Comparison of ENCODE assay signal across 14 cellular contexts in genomic region chr18:61570070-61570469, GRCh38.
"Had no signal": no experiment of that assay in that cellular context is flagged by ENCODE, and none has a peak within 500 bp of the region (broad histone marks: within the 10 kb centered on the region; RNA-seq: fewer than 3 reads in every experiment).

No MANE protein-coding gene starts in this region.

- H3K36me3 ChIP-seq: breast epithelium, gastroesophageal sphincter, prostate gland, right lobe of liver, spleen, uterus had no signal

- H3K9me3 ChIP-seq: breast epithelium, prostate gland, right lobe of liver, uterus had no signal

- DNase-seq: activated CD4-positive, alpha-beta T cell treated with anti-CD3 and anti-CD28 coated beads, Interleukin-2, amount 10 ng/mL, durations not matched to agents 24 days and 14 days; activated CD4-positive, CD25-positive, alpha-beta regulatory T cell; activated CD8-positive, alpha-beta memory T cell treated with anti-CD3 and anti-CD28 coated beads, Interleukin-2, amount 50 U/mL, for 48 hours; activated CD8-positive, alpha-beta T cell treated with anti-CD3 and anti-CD28 coated beads, Interleukin-2, amount 10 ng/mL, durations not matched to agents 7 days and 5 days; activated gamma-delta T cell; activated T-cell treated with anti-CD3 and anti-CD28 coated beads, Interleukin-2, amount 50 U/mL, for 72 hours; occipital lobe; right lobe of liver; spleen; uterus had no signal

- H3K27me3 ChIP-seq: breast epithelium, right lobe of liver, uterus had no signal

- H3K4me1 ChIP-seq: breast epithelium, gastroesophageal sphincter, prostate gland, right lobe of liver, spleen, uterus had no signal

- H3K4me3 ChIP-seq: breast epithelium, gastroesophageal sphincter, prostate gland, right lobe of liver, spleen, uterus had no signal

- H3K27ac ChIP-seq: gastroesophageal sphincter, prostate gland, right lobe of liver, spleen, uterus had no signal

- ATAC-seq: activated CD8-positive, alpha-beta T cell treated with anti-CD3 and anti-CD28 coated beads, Interleukin-2, amount 10 ng/mL, durations not matched to agents 7 days and 5 days; gastroesophageal sphincter; left lobe of liver; right lobe of liver had no signal
